6 cellular contexts compared by ENCODE assay signal in the genomic region with DNA sequence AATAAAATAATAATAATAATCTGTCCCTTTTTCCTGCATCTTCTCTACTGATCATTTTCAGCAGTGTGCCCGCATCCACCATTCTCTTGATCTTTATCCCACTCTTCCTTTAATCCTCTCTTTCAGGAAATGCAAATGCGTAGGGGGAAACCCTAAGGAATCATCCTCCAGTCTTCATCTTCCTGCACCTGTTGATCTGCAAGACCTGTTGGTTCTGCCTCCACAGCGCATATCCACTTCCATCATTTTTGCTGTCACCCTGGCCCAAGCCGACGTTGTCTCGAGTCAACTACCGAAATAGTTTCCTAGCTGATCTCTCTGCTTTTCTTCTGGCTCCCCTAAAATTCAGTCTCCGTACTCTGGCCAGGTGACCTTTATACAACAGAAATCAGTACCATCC.
"Had no signal": no experiment of that assay in that cellular context is flagged by ENCODE, and none has a peak within 500 bp of the region (broad histone marks: within the 10 kb centered on the region; RNA-seq: fewer than 3 reads in every experiment).

No MANE protein-coding gene starts in this region.

- H3K4me2 ChIP-seq: GM23338 had no signal

- FAIRE-seq: K562 had no signal

- H2AFZ ChIP-seq: GM23338 had no signal

- H3K9me3 ChIP-seq: HAP-1 had no signal

- DNase-seq: H7, IMR-90, KG1 had no signal

- H3K36me3 ChIP-seq: HAP-1 had no signal

- H3K4me3 ChIP-seq: GM23338, HAP-1, K562 had no signal
